Comparison of ENCODE assay signal across 24 cellular contexts in the genomic region with DNA sequence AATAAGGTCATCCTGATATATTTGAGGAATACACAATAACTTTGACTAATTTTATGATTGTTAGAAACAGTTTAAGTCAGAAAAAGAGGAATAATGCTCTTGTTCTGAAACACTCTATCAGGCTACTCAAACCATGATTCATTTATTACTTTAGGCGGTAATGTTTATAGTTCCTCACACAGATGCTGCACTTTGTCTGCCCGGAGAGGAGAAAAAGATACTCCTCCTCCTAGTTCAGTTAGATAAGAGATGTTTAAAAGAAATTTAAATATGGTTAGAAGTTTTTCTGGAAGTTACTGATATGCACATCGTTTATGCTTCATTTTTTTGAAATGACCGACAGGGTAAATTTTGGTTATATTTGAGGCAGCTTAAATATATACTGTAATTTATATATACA.
"Had no signal": no experiment of that assay in that cellular context is flagged by ENCODE, and none has a peak within 500 bp of the region (broad histone marks: within the 10 kb centered on the region; RNA-seq: fewer than 3 reads in every experiment).

No MANE protein-coding gene starts in this region.

- DNase-seq: activated B cell treated with CpG ODN at 0.5 μM for 24 hours; activated CD4-positive, alpha-beta memory T cell treated with anti-CD3 and anti-CD28 coated beads for 36 hours; activated CD4-positive, alpha-beta T cell treated with anti-CD3 and anti-CD28 coated beads for 4 hours; activated naive CD4-positive, alpha-beta T cell; activated naive CD8-positive, alpha-beta T cell treated with anti-CD3 and anti-CD28 coated beads for 36 hours; amygdala; heart left ventricle; left ventricle myocardium superior; mucosa of descending colon; naive B cell; stimulated activated CD4-positive, alpha-beta T cell treated with anti-CD3 and anti-CD28 coated beads, Interleukin-12 subunit alpha, Interleukin-12 subunit beta, amount 100 ng/mL, for 4 hours; stimulated activated CD4-positive, alpha-beta T cell treated with anti-CD3 and anti-CD28 coated beads, Interleukin-1b, Interleukin-23, amount 100 ng/mL, for 48 hours; stimulated activated naive CD8-positive, alpha-beta T cell treated with anti-CD3 and anti-CD28 coated beads, Interleukin-15, Interleukin-2, amounts not matched to agents 100 U/mL and 50 U/mL, for 24 hours; substantia nigra; tibial artery had no signal

- H3K4me3 Mint-ChIP-seq: activated B cell treated with CpG ODN at 0.5 μM for 24 hours; activated CD4-positive, alpha-beta memory T cell treated with anti-CD3 and anti-CD28 coated beads for 36 hours; activated naive CD8-positive, alpha-beta T cell treated with anti-CD3 and anti-CD28 coated beads for 36 hours; activated T-helper 17 cell treated with anti-CD3 and anti-CD28 coated beads, Interleukin-2, amount 50 U/mL, for 72 hours; naive B cell; neural crest cell; T-helper 1 cell treated with Interleukin-12 subunit alpha and Interleukin-12 subunit beta and Interleukin-4 antibody, amounts not matched to agents 30 μg/mL and 1 μg/mL, for 36 hours had no signal

- H3K27ac ChIP-seq: cardiac muscle cell, gastroesophageal sphincter, prostate gland, right atrium auricular region, tibial artery had no signal

- H3K9me3 Mint-ChIP-seq: activated B cell treated with CpG ODN at 0.5 μM for 24 hours; activated CD4-positive, alpha-beta memory T cell treated with anti-CD3 and anti-CD28 coated beads for 36 hours; activated naive CD8-positive, alpha-beta T cell treated with anti-CD3 and anti-CD28 coated beads for 36 hours; activated T-helper 17 cell treated with anti-CD3 and anti-CD28 coated beads, Interleukin-2, amount 50 U/mL, for 72 hours; naive B cell; neural crest cell; T-helper 1 cell treated with Interleukin-12 subunit alpha and Interleukin-12 subunit beta and Interleukin-4 antibody, amounts not matched to agents 30 μg/mL and 1 μg/mL, for 36 hours had no signal

- H3K27ac Mint-ChIP-seq: activated B cell treated with CpG ODN at 0.5 μM for 24 hours; activated CD4-positive, alpha-beta memory T cell treated with anti-CD3 and anti-CD28 coated beads for 36 hours; activated naive CD8-positive, alpha-beta T cell treated with anti-CD3 and anti-CD28 coated beads for 36 hours; activated T-helper 17 cell treated with anti-CD3 and anti-CD28 coated beads, Interleukin-2, amount 50 U/mL, for 72 hours; T-helper 1 cell treated with Interleukin-12 subunit alpha and Interleukin-12 subunit beta and Interleukin-4 antibody, amounts not matched to agents 30 μg/mL and 1 μg/mL, for 36 hours had no signal

- H3K4me1 Mint-ChIP-seq: activated B cell treated with CpG ODN at 0.5 μM for 24 hours; activated naive CD8-positive, alpha-beta T cell treated with anti-CD3 and anti-CD28 coated beads for 36 hours; activated T-helper 17 cell treated with anti-CD3 and anti-CD28 coated beads, Interleukin-2, amount 50 U/mL, for 72 hours; naive B cell; neural crest cell had no signal

- H3K27me3 ChIP-seq: cardiac muscle cell, gastroesophageal sphincter, heart left ventricle, right atrium auricular region, tibial artery had no signal

- FAIRE-seq: urothelium cell line had no signal

- H3K9me3 ChIP-seq: gastroesophageal sphincter, heart left ventricle, mucosa of descending colon, prostate gland, right atrium auricular region, tibial artery had no signal

- ATAC-seq: activated T-helper 17 cell treated with anti-CD3 and anti-CD28 coated beads, Interleukin-2, amount 50 U/mL, for 72 hours; esophagus mucosa; gastroesophageal sphincter; heart left ventricle; mucosa of descending colon; stimulated activated naive CD8-positive, alpha-beta T cell treated with anti-CD3 and anti-CD28 coated beads, Interleukin-15, Interleukin-2, amounts not matched to agents 100 U/mL and 50 U/mL, for 24 hours had no signal

- H3K36me3 ChIP-seq: prostate gland, right atrium auricular region had no signal

- H3K36me3 Mint-ChIP-seq: activated CD4-positive, alpha-beta memory T cell treated with anti-CD3 and anti-CD28 coated beads for 36 hours; naive B cell had no signal

- H3K4me3 ChIP-seq: cardiac muscle cell, gastroesophageal sphincter, heart left ventricle, mucosa of descending colon, prostate gland, right atrium auricular region, tibial artery had no signal

- H3K4me1 ChIP-seq: prostate gland had no signal

- H3K27me3 Mint-ChIP-seq: activated B cell treated with CpG ODN at 0.5 μM for 24 hours; activated CD4-positive, alpha-beta memory T cell treated with anti-CD3 and anti-CD28 coated beads for 36 hours; activated naive CD8-positive, alpha-beta T cell treated with anti-CD3 and anti-CD28 coated beads for 36 hours; activated T-helper 17 cell treated with anti-CD3 and anti-CD28 coated beads, Interleukin-2, amount 50 U/mL, for 72 hours; naive B cell had no signal
